1 cellular context compared by ENCODE assay signal in the genomic region with DNA sequence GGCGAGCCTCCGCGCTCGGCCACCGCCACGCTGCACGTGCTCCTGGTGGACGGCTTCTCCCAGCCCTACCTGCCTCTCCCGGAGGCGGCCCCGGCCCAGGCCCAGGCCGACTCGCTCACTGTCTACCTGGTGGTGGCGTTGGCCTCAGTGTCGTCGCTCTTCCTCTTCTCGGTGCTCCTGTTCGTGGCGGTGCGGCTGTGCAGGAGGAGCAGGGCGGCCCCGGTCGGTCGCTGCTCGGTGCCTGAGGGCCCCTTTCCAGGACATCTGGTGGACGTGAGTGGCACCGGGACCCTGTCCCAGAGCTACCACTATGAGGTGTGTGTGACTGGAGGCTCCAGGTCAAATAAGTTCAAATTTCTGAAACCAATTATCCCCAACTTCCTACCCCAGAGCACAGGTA. TPM values are rescaled to one million over a fixed set of nuclear protein-coding genes. Genes with fewer than 3 reads are reported as not detected.
"Had no signal": no experiment of that assay in that cellular context is flagged by ENCODE, and none has a peak within 500 bp of the region (broad histone marks: within the 10 kb centered on the region; RNA-seq: fewer than 3 reads in every experiment).

No MANE protein-coding gene starts in this region.

RNA-seq across cellular contexts. Expression of gene PCDHB12, which starts 2.3 kb away (rescaled TPM):
- total RNA-seq: H7 had no signal
